Comparison of ENCODE assay signal across 8 cellular contexts in genomic region chr19:38374332-38375097, GRCh38. TPM values are rescaled to one million over a fixed set of nuclear protein-coding genes. Genes with fewer than 3 reads are reported as not detected.
A peak's percentile ranks its signal among the peaks of the same experiment; 100 is the strongest.
DNase-seq lines count a peak whose midpoint lies in the region; ATAC-seq and TF ChIP-seq lines count a peak whose summit lies in the region.

TSS of gene PSMD8 (plus strand) at chr19:38374571. CDS start at chr19:38374602, 31 bp downstream.

- H3K4me3 ChIP-seq in GM23338: peak within 1 kb of the TSS; percentile 90

- peak; percentile 97 for ATAC-seq in GM23338
- ATAC-seq in naive B cell (ENCODE audit: low read depth in 2 of 2): peak; percentile 92
- peak; percentile 100 for ATAC-seq in stimulated activated memory B cell treated with anti-CD40 and anti-IgM and Interleukin-4, amounts not matched to agents 10 μg/mL and 1 μg/mL and 100 μg/mL, for 72 hours

- H3K27me3 ChIP-seq in GM23338 (ENCODE audit: insufficient read depth): no peaks in the 10 kb centered on the region

- peaks cover 12% of the 10 kb centered on the region for H3K27me3 Mint-ChIP-seq in GM23338 (ENCODE audit: insufficient read depth, low read depth, poor library complexity)
- H3K27me3 Mint-ChIP-seq in naive B cell: peaks cover 12 to 17% (median 16%) of the 10 kb centered on the region in 3 donors
- no peaks in the 10 kb centered on the region for H3K27me3 Mint-ChIP-seq in stimulated activated memory B cell treated with anti-CD40 and anti-IgM and Interleukin-4, amounts not matched to agents 10 μg/mL and 1 μg/mL and 100 μg/mL, for 72 hours

- H3K27ac Mint-ChIP-seq in GM23338: peak within 1 kb of the TSS; percentile 95
- peak within 1 kb of the TSS; percentile 95 to 99 (median 98) for H3K27ac Mint-ChIP-seq in naive B cell
- H3K27ac Mint-ChIP-seq in stimulated activated memory B cell treated with anti-CD40 and anti-IgM and Interleukin-4, amounts not matched to agents 10 μg/mL and 1 μg/mL and 100 μg/mL, for 72 hours: peak within 1 kb of the TSS; percentile 96

- no peaks in the 10 kb centered on the region for H3F3A ChIP-seq in GM23338 (replicated peaks; ENCODE audit: low read depth)

- H3K4me1 Mint-ChIP-seq in GM23338 (peaks cover 14% of the 10 kb centered on the region), naive B cell (peaks cover 22 to 32% (median 29%) of the 10 kb centered on the region in 3 donors)
- H3K4me1 Mint-ChIP-seq in stimulated activated memory B cell treated with anti-CD40 and anti-IgM and Interleukin-4, amounts not matched to agents 10 μg/mL and 1 μg/mL and 100 μg/mL, for 72 hours: peaks cover 25% of the 10 kb centered on the region

- H3K9me2 ChIP-seq in GM23338 (ENCODE audit: insufficient read depth): no peaks in the 10 kb centered on the region

- H3K36me3 ChIP-seq in GM23338 (ENCODE audit: insufficient read depth): peaks cover 13% of the 10 kb centered on the region; the same call in 1 of the 2 replicates

- TF ChIP-seq CTCF in GM23338 (conservative IDR thresholded peaks at IDR 0.05; ENCODE audit: low read depth in 2 of 2): peak in 1 of 2 experiments; percentile 33; a peak in 2 of 4 replicates

- H3K36me3 Mint-ChIP-seq in GM23338 (ENCODE audit: low read depth): peaks cover 14% of the 10 kb centered on the region
- peaks cover 7 to 15% of the 10 kb centered on the region in 2 donors for H3K36me3 Mint-ChIP-seq in naive B cell
- H3K36me3 Mint-ChIP-seq in stimulated activated memory B cell treated with anti-CD40 and anti-IgM and Interleukin-4, amounts not matched to agents 10 μg/mL and 1 μg/mL and 100 μg/mL, for 72 hours: peaks cover 26% of the 10 kb centered on the region

- H4K20me1 ChIP-seq in GM23338 (replicated peaks; ENCODE audit: insufficient read depth): peaks cover 15% of the 10 kb centered on the region

- H3K4me3 Mint-ChIP-seq in GM23338: peak within 1 kb of the TSS; percentile 98
- H3K4me3 Mint-ChIP-seq in naive B cell: peak within 1 kb of the TSS; percentile 96 to 100 (median 99)
- H3K4me3 Mint-ChIP-seq in stimulated activated memory B cell treated with anti-CD40 and anti-IgM and Interleukin-4, amounts not matched to agents 10 μg/mL and 1 μg/mL and 100 μg/mL, for 72 hours: peak within 1 kb of the TSS; percentile 94

- peak; percentile 99 for DNase-seq in EL
- DNase-seq in GM23338 (ENCODE audit: low spot score): peak; percentile 100
- DNase-seq in LHCN-M2 (ENCODE audit: low read depth): peak; percentile 99
- peak; percentile 97 for DNase-seq in RPMI8226
- DNase-seq in activated T-helper 1 cell treated with anti-CD3 and anti-CD28 coated beads, Interleukin-2, amount 50 U/mL, for 16 hours (ENCODE audit: low read depth in 1 of 2, low spot score in 1 of 2): peak; percentile 93 to 98
- peak; percentile 98 for DNase-seq in fibroblast of gingiva (ENCODE audit: low read depth)
- peak; percentile 99 for DNase-seq in naive B cell

- H3K9me3 Mint-ChIP-seq in GM23338 (no peaks in the 10 kb centered on the region; the same call in 2 of the 3 replicates), naive B cell (no peaks in the 10 kb centered on the region)
- H3K9me3 Mint-ChIP-seq in stimulated activated memory B cell treated with anti-CD40 and anti-IgM and Interleukin-4, amounts not matched to agents 10 μg/mL and 1 μg/mL and 100 μg/mL, for 72 hours: no peaks in the 10 kb centered on the region

- peaks cover 10% of the 10 kb centered on the region; the same call in 1 of the 2 replicates for H3K4me1 ChIP-seq in GM23338 (ENCODE audit: insufficient read depth)

- H2AFZ ChIP-seq in GM23338: peak within 1 kb of the TSS; percentile 69

- H3K79me2 ChIP-seq in GM23338 (replicated peaks; ENCODE audit: insufficient read depth): peaks cover 29% of the 10 kb centered on the region

- peak within 1 kb of the TSS; percentile 98 for H3K4me2 ChIP-seq in GM23338

- peak within 1 kb of the TSS; percentile 8; the same call in 1 of the 2 replicates for H3K27ac ChIP-seq in GM23338 (ENCODE audit: low read depth)

TF ChIP-seq in GM23338, 12 proteins besides CTCF, POLR2A, EP300 and RAD21:
- no peak for TF ChIP-seq EZH2 (IDR thresholded peaks at IDR 0.05; ENCODE audit: low read depth, unreplicated experiment)
- TF ChIP-seq, protein P1, sequence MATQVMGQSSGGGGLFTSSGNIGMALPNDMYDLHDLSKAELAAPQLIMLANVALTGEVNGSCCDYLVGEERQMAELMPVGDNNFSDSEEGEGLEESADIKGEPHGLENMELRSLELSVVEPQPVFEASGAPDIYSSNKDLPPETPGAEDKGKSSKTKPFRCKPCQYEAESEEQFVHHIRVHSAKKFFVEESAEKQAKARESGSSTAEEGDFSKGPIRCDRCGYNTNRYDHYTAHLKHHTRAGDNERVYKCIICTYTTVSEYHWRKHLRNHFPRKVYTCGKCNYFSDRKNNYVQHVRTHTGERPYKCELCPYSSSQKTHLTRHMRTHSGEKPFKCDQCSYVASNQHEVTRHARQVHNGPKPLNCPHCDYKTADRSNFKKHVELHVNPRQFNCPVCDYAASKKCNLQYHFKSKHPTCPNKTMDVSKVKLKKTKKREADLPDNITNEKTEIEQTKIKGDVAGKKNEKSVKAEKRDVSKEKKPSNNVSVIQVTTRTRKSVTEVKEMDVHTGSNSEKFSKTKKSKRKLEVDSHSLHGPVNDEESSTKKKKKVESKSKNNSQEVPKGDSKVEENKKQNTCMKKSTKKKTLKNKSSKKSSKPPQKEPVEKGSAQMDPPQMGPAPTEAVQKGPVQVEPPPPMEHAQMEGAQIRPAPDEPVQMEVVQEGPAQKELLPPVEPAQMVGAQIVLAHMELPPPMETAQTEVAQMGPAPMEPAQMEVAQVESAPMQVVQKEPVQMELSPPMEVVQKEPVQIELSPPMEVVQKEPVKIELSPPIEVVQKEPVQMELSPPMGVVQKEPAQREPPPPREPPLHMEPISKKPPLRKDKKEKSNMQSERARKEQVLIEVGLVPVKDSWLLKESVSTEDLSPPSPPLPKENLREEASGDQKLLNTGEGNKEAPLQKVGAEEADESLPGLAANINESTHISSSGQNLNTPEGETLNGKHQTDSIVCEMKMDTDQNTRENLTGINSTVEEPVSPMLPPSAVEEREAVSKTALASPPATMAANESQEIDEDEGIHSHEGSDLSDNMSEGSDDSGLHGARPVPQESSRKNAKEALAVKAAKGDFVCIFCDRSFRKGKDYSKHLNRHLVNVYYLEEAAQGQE (IDR thresholded peaks at IDR 0.05; ENCODE audit: unreplicated experiment): no peak
- TF ChIP-seq STAT1 (IDR thresholded peaks at IDR 0.05; ENCODE audit: unreplicated experiment): no peak
- TF ChIP-seq CREB1 (CRISPR knock-in tag; IDR thresholded peaks at IDR 0.05; ENCODE audit: low read depth): peak; percentile 90
- no peak for TF ChIP-seq NANOG (IDR thresholded peaks at IDR 0.05; ENCODE audit: borderline replicate concordance)
- TF ChIP-seq, protein P2, sequence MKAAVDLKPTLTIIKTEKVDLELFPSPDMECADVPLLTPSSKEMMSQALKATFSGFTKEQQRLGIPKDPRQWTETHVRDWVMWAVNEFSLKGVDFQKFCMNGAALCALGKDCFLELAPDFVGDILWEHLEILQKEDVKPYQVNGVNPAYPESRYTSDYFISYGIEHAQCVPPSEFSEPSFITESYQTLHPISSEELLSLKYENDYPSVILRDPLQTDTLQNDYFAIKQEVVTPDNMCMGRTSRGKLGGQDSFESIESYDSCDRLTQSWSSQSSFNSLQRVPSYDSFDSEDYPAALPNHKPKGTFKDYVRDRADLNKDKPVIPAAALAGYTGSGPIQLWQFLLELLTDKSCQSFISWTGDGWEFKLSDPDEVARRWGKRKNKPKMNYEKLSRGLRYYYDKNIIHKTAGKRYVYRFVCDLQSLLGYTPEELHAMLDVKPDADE (IDR thresholded peaks at IDR 0.05): peak; percentile 93
- peak; percentile 93 for TF ChIP-seq POLR2AphosphoS5 (IDR thresholded peaks at IDR 0.05; ENCODE audit: low read depth)
- no peak for TF ChIP-seq ZNF114 (CRISPR knock-in tag; IDR thresholded peaks at IDR 0.05)
- no peak for TF ChIP-seq ZNF331 (CRISPR knock-in tag; IDR thresholded peaks at IDR 0.05; ENCODE audit: low read depth)

RNA-seq across cellular contexts. Expression of gene PSMD8, which starts in this region (rescaled TPM):
- total RNA-seq in GM23338 (2014; rRNA removed; shearing (Covaris generic)): 165 and 241 TPM in 2 replicates
- polyA plus RNA-seq in GM23338 (2016; fragmentation: Nextera tagmentation; extraction: Ambion mirVana) (129 and 138 TPM in 2 replicates), naive B cell (ENCODE audit: low read depth in 6 of 6) (100 to 1,000 TPM; 150 to 193 (median 155) TPM)
- total RNA-seq in LHCN-M2 (2014; rRNA removed): 399 and 568 TPM in 2 replicates
- polyA plus RNA-seq in LHCN-M2 (2012): 408 TPM

Comparison
In these comparisons a context has a peak if more than half of its experiments do, and no peak if none do; other contexts are left out.
1. Peak in every context shown above with its lines: DNase-seq, ATAC-seq, H3K4me3 ChIP-seq and H3K27ac ChIP-seq.